ENCODE assay signal across 17 cellular contexts in the genomic region with DNA sequence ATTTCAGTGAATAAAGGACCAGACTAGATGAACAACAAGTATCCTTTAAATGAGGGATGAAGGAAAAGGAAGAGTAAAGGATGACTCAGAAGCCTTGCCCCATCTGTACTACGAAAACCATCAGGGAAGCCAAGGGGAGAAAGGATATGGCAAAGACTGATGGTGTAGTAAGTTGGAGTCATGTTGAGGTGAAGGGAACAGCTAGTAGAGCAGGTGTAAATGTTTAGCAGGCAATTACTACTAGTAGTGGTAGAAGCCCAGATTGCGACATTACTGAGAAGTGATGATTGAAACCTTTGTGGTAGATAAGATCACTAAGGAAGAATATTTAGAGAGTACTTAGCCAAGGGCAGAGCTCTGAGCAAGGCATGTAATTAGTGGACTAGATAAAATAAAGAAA.
DNase-seq lines count a peak whose midpoint lies in the region; TF ChIP-seq lines count a peak whose summit lies in the region.
"Had no signal": no experiment of that assay in that cellular context is flagged by ENCODE, and none has a peak within 500 bp of the region (broad histone marks: within the 10 kb centered on the region; RNA-seq: fewer than 3 reads in every experiment).

No MANE protein-coding gene starts in this region.

- no peaks in the 10 kb centered on the region for H3K27me3 Mint-ChIP-seq in CD4-positive, alpha-beta memory T cell

- peak overlapping the region in 3 of 7 donors; percentile 3 to 58 (median 29) for H3K27ac Mint-ChIP-seq in CD4-positive, alpha-beta memory T cell
- H3K27ac Mint-ChIP-seq: activated CD8-positive, alpha-beta T cell treated with anti-CD3 and anti-CD28 coated beads, Interleukin-2, amount 10 ng/mL, durations not matched to agents 7 days and 5 days; endodermal cell had no signal

- no peak overlapping the region for H3K4me3 Mint-ChIP-seq in CD4-positive, alpha-beta memory T cell
- H3K4me3 Mint-ChIP-seq: activated CD8-positive, alpha-beta T cell treated with anti-CD3 and anti-CD28 coated beads, Interleukin-2, amount 10 ng/mL, durations not matched to agents 7 days and 5 days; activated T-cell treated with anti-CD3 and anti-CD28 coated beads, Interleukin-2, amount 50 U/mL, for 72 hours; endodermal cell had no signal

- WGBS in mammary epithelial cell (ENCODE audit: low coverage, missing lambda C conversion rate), result 75% methylated on average over 2 of the region's 2 CpGs
- WGBS in trophoblast cell (ENCODE audit: extremely low coverage, insufficient coverage, insufficient read length), result no CpG with 5 or more reads among the region's 2 CpGs

- peak; percentile 40 for DNase-seq in NOMO-1 treated with DMSO at 0.1 percent for 48 hours (lab: John Stamatoyannopoulos, UW; ENCODE audit: unreplicated experiment)
- no peak for DNase-seq in NOMO-1 treated with dmso at 0.1 percent for 144 hours (lab: John Stamatoyannopoulos, UW; ENCODE audit: unreplicated experiment)
- DNase-seq in NCI-H146 treated with DMSO at 0.1 percent for 48 hours (lab: John Stamatoyannopoulos, UW; ENCODE audit: unreplicated experiment), result peak; percentile 56
- peak; percentile 41 for DNase-seq in mammary epithelial cell
- peak; percentile 19 to 60 for DNase-seq in trophoblast cell
- no peak for DNase-seq in CD4-positive, alpha-beta memory T cell
- no peak for DNase-seq in NCI-H1436 (lab: John Stamatoyannopoulos, UW)
- DNase-seq in GM19238 (ENCODE audit: insufficient read length, low spot score), result no peak
- DNase-seq: activated CD8-positive, alpha-beta T cell treated with anti-CD3 and anti-CD28 coated beads, Interleukin-2, amount 10 ng/mL, durations not matched to agents 7 days and 5 days; activated T-cell treated with anti-CD3 and anti-CD28 coated beads, Interleukin-2, amount 50 U/mL, for 72 hours; adrenal gland; endodermal cell; foreskin melanocyte; left ventricle myocardium inferior; right cardiac atrium; RPMI8226 had no signal

- H4K12ac ChIP-seq in trophoblast cell (ENCODE audit: low read depth, low read length), result no peak overlapping the region

- H3K9me3 ChIP-seq in mammary epithelial cell (replicated peaks; ENCODE audit: insufficient read depth, low read length), result no peaks in the 10 kb centered on the region
- no peaks in the 10 kb centered on the region for H3K9me3 ChIP-seq in trophoblast cell (ENCODE audit: insufficient read depth, low read depth, low read length)
- no peaks in the 10 kb centered on the region for H3K9me3 ChIP-seq in CD4-positive, alpha-beta memory T cell (ENCODE audit: control insufficient read depth in 1 of 2, low read length in 2 of 2)
- H3K9me3 ChIP-seq: adrenal gland, left ventricle myocardium inferior had no signal

- H4K20me1 ChIP-seq in mammary epithelial cell (ENCODE audit: insufficient read depth, low read length), result no peaks in the 10 kb centered on the region

- CTCF ChIA-PET in mammary epithelial cell (lab: Charles Lee; ENCODE audit: low non-redundant PET), result interaction anchor here (0.6 kb wide), 1 partner anchor 137 kb away, joined by 3 read pairs; no protein-coding TSS in a partner anchor
- CTCF ChIA-PET in CD4-positive, alpha-beta memory T cell (lab: Charles Lee; ENCODE audit: partially characterized antibody), result interaction anchor here (1.9 to 7.8 kb wide), 2 partner anchors 534 to 602 kb away, joined by 10 to 75 read pairs; a partner anchor contains a TSS

- H3K36me3 ChIP-seq in mammary epithelial cell (ENCODE audit: insufficient read depth, low read length) (no peaks in the 10 kb centered on the region), trophoblast cell (ENCODE audit: control insufficient read depth in 1 of 2, insufficient read depth in 2 of 2, low read length in 2 of 2) (peaks cover 2 to 4% of the 10 kb centered on the region in 2 experiments)
- no peaks in the 10 kb centered on the region for H3K36me3 ChIP-seq in CD4-positive, alpha-beta memory T cell (ENCODE audit: insufficient read depth, low read length)
- H3K36me3 ChIP-seq: adrenal gland had no signal

- H3K4me1 Mint-ChIP-seq in CD4-positive, alpha-beta memory T cell, result no peaks in the 10 kb centered on the region

- H3K4me3 ChIP-seq in mammary epithelial cell (replicated peaks in 1 of 3; ENCODE audit: insufficient read depth in 1 of 3, low read depth in 2 of 3, low read length in 3 of 3), result no peak overlapping the region
- no peak overlapping the region for H3K4me3 ChIP-seq in trophoblast cell (ENCODE audit: low read depth, low read length)
- H3K4me3 ChIP-seq in CD4-positive, alpha-beta memory T cell (ENCODE audit: low read length in 2 of 2), result no peak overlapping the region
- H3K4me3 ChIP-seq: adrenal gland, left ventricle myocardium inferior had no signal

- H2BK120ac ChIP-seq in trophoblast cell (ENCODE audit: insufficient read depth, low read length, poor library complexity), result no peak overlapping the region

- H2BK5ac ChIP-seq in trophoblast cell (ENCODE audit: low read depth, low read length, poor library complexity), result no peak overlapping the region

- H3K36me3 Mint-ChIP-seq in CD4-positive, alpha-beta memory T cell, result no peaks in the 10 kb centered on the region

- no peak overlapping the region for H4K91ac ChIP-seq in trophoblast cell (ENCODE audit: low read depth, low read length)

- intact Hi-C loops in mammary epithelial cell (cut with micrococcal nuclease), result loop anchor here (5.0 kb wide), 3 partner anchors 348 to 958 kb away; a partner anchor contains a TSS
- intact Hi-C loops in CD4-positive, alpha-beta memory T cell (cut with micrococcal nuclease), result no loop called here

- no peak overlapping the region for H3K18ac ChIP-seq in trophoblast cell (ENCODE audit: low read length)

- no peaks in the 10 kb centered on the region for H3K4me1 ChIP-seq in mammary epithelial cell (ENCODE audit: insufficient read depth, low read length)
- no peaks in the 10 kb centered on the region for H3K4me1 ChIP-seq in trophoblast cell (ENCODE audit: control insufficient read depth in 1 of 2, insufficient read depth in 2 of 2, low read length in 2 of 2)
- no peaks in the 10 kb centered on the region for H3K4me1 ChIP-seq in CD4-positive, alpha-beta memory T cell (ENCODE audit: insufficient read depth, low read length)

- no peak overlapping the region for H4K8ac ChIP-seq in trophoblast cell (ENCODE audit: low read depth, low read length)

- H3K23ac ChIP-seq in trophoblast cell (ENCODE audit: low read length), result no peak overlapping the region

- no peak overlapping the region for H3K14ac ChIP-seq in trophoblast cell (ENCODE audit: low read length)

- H2AFZ ChIP-seq in mammary epithelial cell (ENCODE audit: low read depth, low read length) (no peak overlapping the region), trophoblast cell (ENCODE audit: insufficient read depth, low read length, poor library complexity) (no peak overlapping the region)

- no peak for TF ChIP-seq CTCF in mammary epithelial cell (conservative IDR thresholded peaks at IDR 0.05 in 1 of 2, IDR thresholded peaks at IDR 0.05 in 1 of 2; ENCODE audit: extremely low read depth in 1 of 2, insufficient read depth in 1 of 2, low read depth in 1 of 2, low read length in 2 of 2)

- H2AK5ac ChIP-seq in trophoblast cell (ENCODE audit: low read length), result no peak overlapping the region

- in situ Hi-C loops in mammary epithelial cell (cut with MboI; ENCODE audit: low sequenced_read_pairs in 2 of 2), result loop anchor here in 1 of 2 donors (10.0 kb wide), 1 partner anchor 530 kb away; no protein-coding TSS in a partner anchor

- H3K4ac ChIP-seq in trophoblast cell (ENCODE audit: low read depth, low read length), result no peak overlapping the region

- H3K9me3 Mint-ChIP-seq in CD4-positive, alpha-beta memory T cell, result no peaks in the 10 kb centered on the region
- H3K9me3 Mint-ChIP-seq: activated T-cell treated with anti-CD3 and anti-CD28 coated beads, Interleukin-2, amount 50 U/mL, for 72 hours; endodermal cell had no signal

- H3K27ac ChIP-seq in mammary epithelial cell (ENCODE audit: insufficient read depth, low read depth, low read length), result no peak overlapping the region
- no peak overlapping the region for H3K27ac ChIP-seq in trophoblast cell (ENCODE audit: low read depth, low read length)
- no peak overlapping the region for H3K27ac ChIP-seq in CD4-positive, alpha-beta memory T cell (ENCODE audit: low read depth, low read length)
- H3K27ac ChIP-seq: adrenal gland, C4-2B, left ventricle myocardium inferior had no signal

- H3K79me1 ChIP-seq in trophoblast cell (ENCODE audit: low read length), result no peaks in the 10 kb centered on the region

- POLR2A ChIA-PET in CD4-positive, alpha-beta memory T cell (lab: Charles Lee; ENCODE audit: partially characterized antibody), result no interaction called here

- H3K79me2 ChIP-seq in mammary epithelial cell (ENCODE audit: insufficient read depth, low read length) (no peaks in the 10 kb centered on the region), trophoblast cell (ENCODE audit: control insufficient read depth, insufficient read depth, low read length, poor library complexity) (no peaks in the 10 kb centered on the region)

- BruUV-seq in mammary epithelial cell (replicated peaks; lab: Mats Ljungman, UMichigan), result no TSS peak

- no peaks in the 10 kb centered on the region for H3K27me3 ChIP-seq in mammary epithelial cell (ENCODE audit: insufficient read depth, low read length)
- H3K27me3 ChIP-seq in trophoblast cell (ENCODE audit: insufficient read depth, low read length), result no peaks in the 10 kb centered on the region
- no peaks in the 10 kb centered on the region for H3K27me3 ChIP-seq in CD4-positive, alpha-beta memory T cell (ENCODE audit: insufficient read depth, low read length)
- H3K27me3 ChIP-seq: adrenal gland had no signal

- H2BK12ac ChIP-seq in trophoblast cell (ENCODE audit: low read length), result no peak overlapping the region

- dilution Hi-C loops in mammary epithelial cell (cut with HindIII; ENCODE audit: low sequenced_read_pairs), result no loop called here

- H3K4me2 ChIP-seq in mammary epithelial cell (ENCODE audit: insufficient read depth, low read depth, low read length) (no peak overlapping the region), trophoblast cell (ENCODE audit: low read length) (no peak overlapping the region)

- H3K9ac ChIP-seq in mammary epithelial cell (ENCODE audit: insufficient read depth, low read length), result no peak overlapping the region
- no peak overlapping the region for H3K9ac ChIP-seq in trophoblast cell (ENCODE audit: low read length)

Comparison
In these comparisons a context has a peak if more than half of its experiments do, and no peak if none do; other contexts are left out.
1. DNase-seq: peak in NOMO-1 treated with DMSO at 0.1 percent for 48 hours (single experiment), NCI-H146 treated with DMSO at 0.1 percent for 48 hours (single experiment), mammary epithelial cell (single experiment) and trophoblast cell (2 of 2); none in NOMO-1 treated with dmso at 0.1 percent for 144 hours (single experiment), CD4-positive, alpha-beta memory T cell (0 of 5), NCI-H1436 (single experiment) and GM19238 (single experiment).